In the genomic region with DNA sequence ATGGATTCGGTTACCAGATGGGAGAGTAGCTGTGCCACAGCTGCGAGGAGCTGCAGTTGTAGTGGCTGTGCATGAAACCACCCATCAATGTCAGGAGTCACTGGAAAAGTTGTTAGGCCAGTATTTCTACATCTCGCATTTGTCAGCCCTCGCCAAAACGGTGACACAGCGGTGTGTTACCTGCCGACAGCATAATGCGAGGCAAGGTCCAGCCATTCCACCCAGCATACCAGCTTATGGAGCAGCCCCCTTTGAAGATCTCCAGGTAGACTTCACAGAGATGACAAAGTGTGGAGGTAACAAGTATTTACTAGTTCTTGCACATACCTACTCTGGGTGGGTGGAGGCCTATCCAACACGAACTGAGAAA, we compare ENCODE assay signal across 8 cellular contexts.
DNase-seq lines count a peak whose midpoint lies in the region; ATAC-seq and TF ChIP-seq lines count a peak whose summit lies in the region.
"Not testable (repeated sequence)": the region's sequence is repeated elsewhere in the genome, so short reads cannot be mapped to it uniquely, and the experiment has no call there.

No MANE protein-coding gene starts in this region.

- H2AFZ ChIP-seq in parathyroid adenoma = peak overlapping the region; percentile 33

- not testable (repeated sequence) for H3K4me3 ChIP-seq in body of pancreas; parathyroid adenoma (ENCODE audit: low read depth, low read length)
- H3K4me3 ChIP-seq in suprapubic skin = peak overlapping the region; percentile 12

- peak; percentile 16; the same call in 1 of the 2 replicates for TF ChIP-seq EP300 in Ishikawa (IDR thresholded peaks at IDR 0.05; ENCODE audit: borderline replicate concordance)
- TF ChIP-seq EP300 in suprapubic skin (IDR thresholded peaks at IDR 0.05) = not testable (repeated sequence)

- H3K9ac ChIP-seq in parathyroid adenoma = not testable (repeated sequence)

- H3K4me3 Mint-ChIP-seq in Calu3 (ENCODE audit: low read depth, unreplicated experiment) = peak overlapping the region; percentile 49

- not testable (repeated sequence) for H3K36me3 ChIP-seq in body of pancreas (replicated peaks in 1 of 2; ENCODE audit: insufficient read depth in 1 of 2, low read depth in 2 of 2); parathyroid adenoma (ENCODE audit: control insufficient read depth, insufficient read depth, low read length); suprapubic skin

- H3K36me3 Mint-ChIP-seq in Calu3 (ENCODE audit: insufficient read depth, unreplicated experiment) = not testable (repeated sequence)

- intact Hi-C loops in Calu3 (cut with micrococcal nuclease; ENCODE audit: unreplicated experiment); body of pancreas (cut with DNase I): not testable (repeated sequence)

- not testable (repeated sequence) for H3K9me3 ChIP-seq in body of pancreas; parathyroid adenoma (ENCODE audit: control insufficient read depth, low read length); suprapubic skin

- H3K4me1 Mint-ChIP-seq in Calu3 (ENCODE audit: low read depth, unreplicated experiment) = peaks cover 25% of the 10 kb centered on the region

- CTCF ChIA-PET in Calu3 (lab: Charles Lee) = interaction anchor here (0.6 to 2.0 kb wide), 4 partner anchors 84 to 488 kb away, joined by 3 to 4 read pairs (median 4); no protein-coding TSS in a partner anchor

- not testable (repeated sequence) for TF ChIP-seq CTCF in Calu3 (IDR thresholded peaks at IDR 0.05; ENCODE audit: unreplicated experiment); body of pancreas (IDR thresholded peaks at IDR 0.05); parathyroid adenoma (IDR thresholded peaks at IDR 0.05); suprapubic skin (IDR thresholded peaks at IDR 0.05)

- H3K27me3 ChIP-seq in body of pancreas; parathyroid adenoma (ENCODE audit: control insufficient read depth, insufficient read depth, low read length); suprapubic skin: not testable (repeated sequence)

- not testable (repeated sequence) for TF ChIP-seq POLR2A in body of pancreas (IDR thresholded peaks at IDR 0.05); suprapubic skin (IDR thresholded peaks at IDR 0.05)

- H3K4me2 ChIP-seq in parathyroid adenoma (ENCODE audit: low read length) = not testable (repeated sequence)

- ATAC-seq in body of pancreas = peak; percentile 47

- BruUV-seq in Calu3 (replicated peaks; lab: Mats Ljungman, UMichigan) = not testable (repeated sequence)

- H3K4me1 ChIP-seq in body of pancreas (peaks cover 18% of the 10 kb centered on the region), suprapubic skin (peaks cover 16% of the 10 kb centered on the region)
- H3K4me1 ChIP-seq in parathyroid adenoma = not testable (repeated sequence)

- WGBS in body of pancreas, 2 donors = 4 to 16% methylated on average over 2 to 9 of the region's 9 CpGs
- 54% methylated on average over 9 of the region's 9 CpGs for WGBS in suprapubic skin

- not testable (repeated sequence) for TF ChIP-seq RAD21 in Ishikawa (IDR thresholded peaks at IDR 0.05; ENCODE audit: low read depth)

- not testable (repeated sequence) for H3K9me3 Mint-ChIP-seq in Calu3 (ENCODE audit: low read depth, unreplicated experiment)

- H3K79me2 ChIP-seq in parathyroid adenoma = not testable (repeated sequence)

- H3K27ac ChIP-seq in body of pancreas (peak overlapping the region in 3 of 4 donors; percentile 4 to 35 (median 34)), epithelial cell of prostate (peak overlapping the region; percentile 98), suprapubic skin (peak overlapping the region; percentile 71)
- not testable (repeated sequence) for H3K27ac ChIP-seq in parathyroid adenoma

- H3K27ac Mint-ChIP-seq in Calu3 (ENCODE audit: unreplicated experiment) = peak overlapping the region; percentile 15

- peaks cover 23% of the 10 kb centered on the region for H3K27me3 Mint-ChIP-seq in Calu3 (ENCODE audit: unreplicated experiment)

- DNase-seq in Calu3 (peak; percentile 75), NCI-H748 (lab: John Stamatoyannopoulos, UW; ENCODE audit: unreplicated experiment) (peak; percentile 25), body of pancreas (peak; percentile 71 to 81 (median 76)), epithelial cell of prostate (ENCODE audit: low read depth, low spot score) (peak; percentile 70), kidney tubule cell (ENCODE audit: low spot score) (peak; percentile 62)
- not testable (repeated sequence) for DNase-seq in suprapubic skin (ENCODE audit: low spot score in 2 of 2)

TF ChIP-seq in Ishikawa, 13 proteins besides CTCF, POLR2A, EP300 and RAD21:
- TF ChIP-seq, protein P1, sequence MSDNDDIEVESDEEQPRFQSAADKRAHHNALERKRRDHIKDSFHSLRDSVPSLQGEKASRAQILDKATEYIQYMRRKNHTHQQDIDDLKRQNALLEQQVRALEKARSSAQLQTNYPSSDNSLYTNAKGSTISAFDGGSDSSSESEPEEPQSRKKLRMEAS (IDR thresholded peaks at IDR 0.05) = peak; percentile 77
- TF ChIP-seq NFIC (IDR thresholded peaks at IDR 0.05) = peak; percentile 46; the same call in 1 of the 2 replicates
- TF ChIP-seq TEAD4 (IDR thresholded peaks at IDR 0.05) = peak; percentile 39; the same call in 1 of the 2 replicates
TF ChIP-seq in Ishikawa: peak in this region for 3; not testable (repeated sequence) for 10.
